Comparison of ENCODE assay signal across 18 cellular contexts in genomic region chr6:113329942-113330897, GRCh38.
A peak's percentile ranks its signal among the peaks of the same experiment; 100 is the strongest.
DNase-seq lines count a peak whose midpoint lies in the region; ATAC-seq and TF ChIP-seq lines count a peak whose summit lies in the region.
"Had no signal": no experiment of that assay in that cellular context is flagged by ENCODE, and none has a peak within 500 bp of the region (broad histone marks: within the 10 kb centered on the region; RNA-seq: fewer than 3 reads in every experiment).

No MANE protein-coding gene starts in this region.

- peaks cover 47% of the 10 kb centered on the region for H3K4me1 Mint-ChIP-seq in neural crest cell
- H3K4me1 Mint-ChIP-seq: T-cell had no signal

- no peak for TF ChIP-seq CTCF in neural crest cell (conservative IDR thresholded peaks at IDR 0.05)

- H3K36me3 Mint-ChIP-seq in neural crest cell (ENCODE audit: low read depth) = peaks cover 12% of the 10 kb centered on the region
- H3K36me3 Mint-ChIP-seq: T-cell had no signal

- H3K4me3 Mint-ChIP-seq in neural crest cell = no peak overlapping the region
- H3K4me3 Mint-ChIP-seq: activated CD8-positive, alpha-beta T cell treated with anti-CD3 and anti-CD28 coated beads, Interleukin-2, amount 10 ng/mL, durations not matched to agents 7 days and 5 days; T-cell had no signal

- H3K9me3 Mint-ChIP-seq in neural crest cell = peaks cover 21% of the 10 kb centered on the region

- H3K27me3 Mint-ChIP-seq in neural crest cell (ENCODE audit: low read depth) = no peaks in the 10 kb centered on the region
- H3K27me3 Mint-ChIP-seq: T-cell had no signal

- ATAC-seq in HG03025 (IDR thresholded peaks at IDR 0.05; ENCODE audit: low FRiP score, unreplicated experiment) (no peak), GM19452 (IDR thresholded peaks at IDR 0.05; ENCODE audit: unreplicated experiment) (no peak)
- ATAC-seq: activated CD8-positive, alpha-beta T cell treated with anti-CD3 and anti-CD28 coated beads, Interleukin-2, amount 10 ng/mL, durations not matched to agents 7 days and 5 days; left cardiac atrium; T-cell had no signal

- H3K27ac Mint-ChIP-seq in neural crest cell (ENCODE audit: unreplicated experiment) = peak overlapping the region; percentile 68
- H3K27ac Mint-ChIP-seq: activated CD8-positive, alpha-beta T cell treated with anti-CD3 and anti-CD28 coated beads, Interleukin-2, amount 10 ng/mL, durations not matched to agents 7 days and 5 days; T-cell had no signal

- DNase-seq in DMS53 treated with DMSO at 0.1 percent for 48 hours (lab: John Stamatoyannopoulos, UW; ENCODE audit: unreplicated experiment) (peak; percentile 31), NCI-H2029 (lab: John Stamatoyannopoulos, UW) (peak; percentile 46), NCI-H748 treated with DMSO at 0.1 percent for 48 hours (lab: John Stamatoyannopoulos, UW) (peak; percentile 94), neural crest cell (ENCODE audit: low read depth, low spot score) (no peak)
- DNase-seq in activated naive CD4-positive, alpha-beta T cell treated with Interleukin-2 at 50 U/mL for 16 hours = no peak
- DNase-seq: activated CD8-positive, alpha-beta T cell treated with anti-CD3 and anti-CD28 coated beads, Interleukin-2, amount 10 ng/mL, durations not matched to agents 7 days and 5 days; activated gamma-delta T cell; activated T-cell treated with anti-CD3 and anti-CD28 coated beads for 4 hours; DMS 273 treated with DMSO at 0.1 percent for 48 hours; effector CD8-positive, alpha-beta T cell; erythroblast; foreskin fibroblast; left cardiac atrium; NCI-H1105 treated with DMSO at 0.1 percent for 48 hours; stimulated activated CD8-positive, alpha-beta memory T cell treated with anti-CD3 and anti-CD28 coated beads, Interleukin-4, amount 100 ng/mL, for 48 hours; T-cell had no signal

Comparison
In these comparisons a context has a peak if more than half of its experiments do, and no peak if none do; other contexts are left out.
1. DNase-seq: peak in DMS53 treated with DMSO at 0.1 percent for 48 hours (single experiment), NCI-H2029 (single experiment) and NCI-H748 treated with DMSO at 0.1 percent for 48 hours (single experiment); none in neural crest cell (single experiment) and activated naive CD4-positive, alpha-beta T cell treated with Interleukin-2 at 50 U/mL for 16 hours (single experiment).